Comparison of ENCODE assay signal across 8 cellular contexts in the genomic region with DNA sequence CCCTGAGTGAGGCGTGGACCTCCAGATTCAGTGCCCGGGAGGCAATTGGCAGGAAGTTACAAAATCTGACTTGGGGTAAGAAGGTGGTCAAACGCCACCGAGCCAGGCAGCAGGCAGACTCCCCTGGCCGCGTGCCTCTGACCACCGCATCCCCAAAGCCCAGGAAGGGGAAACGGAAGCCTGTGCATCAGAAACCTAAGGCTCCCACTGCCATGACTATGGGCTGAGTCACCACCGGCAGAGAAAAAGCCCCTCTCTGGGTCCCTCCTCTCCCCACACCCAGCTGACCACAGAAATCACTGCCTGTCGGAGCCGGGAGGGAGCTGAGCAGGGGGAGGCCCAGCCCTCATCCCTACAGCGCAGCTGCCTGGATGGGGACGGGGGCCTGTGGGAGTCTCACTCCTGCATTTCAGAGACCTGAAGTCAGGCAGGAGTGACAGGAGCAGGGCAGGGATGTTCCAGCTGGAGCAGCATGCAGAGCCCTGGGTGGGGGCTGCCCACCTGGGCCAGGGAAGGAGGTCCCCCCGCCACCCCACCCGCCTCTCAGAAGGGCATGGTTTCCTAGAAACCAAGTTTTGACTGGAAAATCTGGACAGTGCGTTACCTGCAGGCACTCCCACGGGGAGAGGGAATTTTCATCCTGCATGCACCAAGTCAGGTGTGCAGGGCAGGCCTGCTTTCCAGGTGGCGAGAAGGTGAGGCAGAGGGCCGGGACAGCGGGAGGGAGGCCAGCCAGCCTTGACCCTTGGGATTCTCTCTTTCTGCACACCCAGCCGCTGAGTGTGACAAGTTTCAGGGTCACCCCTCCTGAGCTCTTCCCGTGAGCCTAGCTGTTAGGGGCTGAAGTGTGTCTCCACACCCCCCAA.
DNase-seq lines count a peak whose midpoint lies in the region; ATAC-seq and TF ChIP-seq lines count a peak whose summit lies in the region.

No MANE protein-coding gene starts in this region.

- ATAC-seq in IMR-90 (ENCODE audit: low read depth) (peak; percentile 85), HG03460 (IDR thresholded peaks at IDR 0.05; ENCODE audit: unreplicated experiment) (no peak)

- TF ChIP-seq CTCF in IMR-90 (conservative IDR thresholded peaks at IDR 0.05; ENCODE audit: low read depth, low read length) (no peak), hepatocyte (IDR thresholded peaks at IDR 0.05; ENCODE audit: poor library complexity) (no peak)

- peak overlapping the region; percentile 8; the same call in 1 of the 2 replicates for H3K9ac ChIP-seq in IMR-90 (ENCODE audit: low read depth, low read length)

- H4K5ac ChIP-seq in IMR-90 (ENCODE audit: low read depth, low read length), result peak overlapping the region; percentile 12

- peak overlapping the region; percentile 16 for H3K27ac Mint-ChIP-seq in activated naive CD8-positive, alpha-beta T cell

- H2AFZ ChIP-seq in IMR-90 (replicated peaks; ENCODE audit: low read length, poor library complexity) (peak overlapping the region; percentile 40), hepatocyte (no peak overlapping the region)

- H3K4me2 ChIP-seq in IMR-90 (ENCODE audit: low read depth, low read length) (peak overlapping the region; percentile 7; the same call in 1 of the 2 replicates), hepatocyte (no peak overlapping the region)

- peaks cover 34 to 81% of the 10 kb centered on the region in 2 experiments for H3K79me1 ChIP-seq in IMR-90 (ENCODE audit: low read depth in 1 of 2, low read length in 2 of 2)

- no peak for TF ChIP-seq POLR2A in IMR-90 (IDR thresholded peaks at IDR 0.05; ENCODE audit: low read depth, low read length)

- H3K27me3 Mint-ChIP-seq in activated naive CD8-positive, alpha-beta T cell, result no peaks in the 10 kb centered on the region

- peak overlapping the region; percentile 90 for H3K27ac ChIP-seq in IMR-90 (ENCODE audit: insufficient read depth, low read length)
- H3K27ac ChIP-seq in hepatocyte, result peak overlapping the region; percentile 34

- H3K18ac ChIP-seq in IMR-90 (ENCODE audit: low read depth, low read length), result peak overlapping the region; percentile 47

- in situ Hi-C loops in IMR-90 (cut with MboI; ENCODE audit: low sequenced_read_pairs), result loop anchor here (5.0 kb wide), 1 partner anchor 53 kb away; no protein-coding TSS in a partner anchor

- peak overlapping the region; percentile 93 for H3K14ac ChIP-seq in IMR-90 (replicated peaks; ENCODE audit: low read depth, low read length)

- TF ChIP-seq RAD21 in IMR-90 (IDR thresholded peaks at IDR 0.05; ENCODE audit: low read length), result no peak

- POLR2A ChIA-PET in IMR-90 (lab: Charles Lee; ENCODE audit: unreplicated experiment), result no interaction called here

- H3K56ac ChIP-seq in IMR-90 (ENCODE audit: extremely low read depth, insufficient read depth, low read length), result peak overlapping the region; percentile 81

- H2BK20ac ChIP-seq in IMR-90 (ENCODE audit: low read depth, low read length), result peak overlapping the region; percentile 89

- CTCF ChIA-PET in IMR-90 (lab: Yijun Ruan, JAX), result no interaction called here

- peak overlapping the region; percentile 84 to 91 for H4K8ac ChIP-seq in IMR-90 (ENCODE audit: low read depth in 2 of 2, low read length in 2 of 2)

- H2BK5ac ChIP-seq in IMR-90 (ENCODE audit: low read depth, low read length, poor library complexity, severe bottlenecking), result peak overlapping the region; percentile 93

- peak overlapping the region; percentile 85 for H2AK9ac ChIP-seq in IMR-90 (replicated peaks; ENCODE audit: low read depth, low read length, poor library complexity)

- H3K4ac ChIP-seq in IMR-90 (ENCODE audit: low read depth, low read length), result peak overlapping the region; percentile 98

- H3K4me1 ChIP-seq in IMR-90 (ENCODE audit: control insufficient read depth, insufficient read depth, low read length) (peaks cover 41% of the 10 kb centered on the region), hepatocyte (ENCODE audit: insufficient read depth) (peaks cover 14% of the 10 kb centered on the region)

- H3K4me1 Mint-ChIP-seq in activated naive CD8-positive, alpha-beta T cell (ENCODE audit: low read depth), result no peaks in the 10 kb centered on the region

- peaks cover 6% of the 10 kb centered on the region for H3K9me3 ChIP-seq in IMR-90 (ENCODE audit: control insufficient read depth, insufficient read depth, low read length)
- H3K9me3 ChIP-seq in hepatocyte (ENCODE audit: low read depth), result peaks cover 3% of the 10 kb centered on the region

- peaks cover 71% of the 10 kb centered on the region for H3K36me3 ChIP-seq in IMR-90 (ENCODE audit: control insufficient read depth, insufficient read depth, low read length)
- peaks cover 2% of the 10 kb centered on the region for H3K36me3 ChIP-seq in hepatocyte (replicated peaks; ENCODE audit: insufficient read depth, low read depth)

- peaks cover 9% of the 10 kb centered on the region for H3K36me3 Mint-ChIP-seq in activated naive CD8-positive, alpha-beta T cell

- no peaks in the 10 kb centered on the region for H3K79me2 ChIP-seq in hepatocyte

- H4K20me1 ChIP-seq in IMR-90 (ENCODE audit: insufficient read depth, low read length), result peaks cover 3% of the 10 kb centered on the region
- no peaks in the 10 kb centered on the region for H4K20me1 ChIP-seq in hepatocyte (ENCODE audit: insufficient read depth, poor library complexity, severe bottlenecking)

- BruUV-seq in IMR-90 (replicated peaks; lab: Mats Ljungman, UMichigan), result no TSS peak

- peak overlapping the region; percentile 85; the same call in 2 of the 3 replicates for H2BK15ac ChIP-seq in IMR-90 (ENCODE audit: low read depth, low read length)

- peak overlapping the region; percentile 86 for H3K23ac ChIP-seq in IMR-90 (ENCODE audit: low read depth, low read length)

- peak overlapping the region; percentile 94 for H2AK5ac ChIP-seq in IMR-90 (ENCODE audit: low read depth, low read length)

- H3K27me3 ChIP-seq in IMR-90 (ENCODE audit: control insufficient read depth, insufficient read depth, low read length) (no peaks in the 10 kb centered on the region), hepatocyte (no peaks in the 10 kb centered on the region)

- intact Hi-C loops in IMR-90 (cut with micrococcal nuclease), result loop anchor here (2.0 kb wide), 2 partner anchors 43 to 59 kb away; no protein-coding TSS in a partner anchor

- H3K9me1 ChIP-seq in IMR-90 (ENCODE audit: insufficient read depth, low read length), result peaks cover 27% of the 10 kb centered on the region

- H3K4me3 ChIP-seq in IMR-90 (ENCODE audit: insufficient read depth, low read depth, low read length) (no peak overlapping the region), hepatocyte (no peak overlapping the region)

- peak overlapping the region; percentile 89 for H2BK120ac ChIP-seq in IMR-90 (ENCODE audit: low read depth, low read length)

- peak overlapping the region; percentile 89 for H4K91ac ChIP-seq in IMR-90 (ENCODE audit: insufficient read depth, low read depth, low read length)

- H3K4me3 Mint-ChIP-seq in activated naive CD8-positive, alpha-beta T cell, result no peak overlapping the region

- H3K9me2 ChIP-seq in hepatocyte (replicated peaks; ENCODE audit: insufficient read depth), result no peaks in the 10 kb centered on the region

- WGBS in IMR-90 (ENCODE audit: extremely low coverage in 2 of 2, insufficient read length in 1 of 2), 2 experiments, result 89% methylated on average over 3 of the region's 22 CpGs; no CpG with 5 or more reads in 1 of the 2 experiments
- 74% methylated on average over 22 of the region's 22 CpGs for WGBS in hepatocyte (ENCODE audit: low lambda C conversion rate, missing lambda C conversion rate)

- DNase-seq in AML-193 (lab: John Stamatoyannopoulos, UW) (peak; percentile 92), IMR-90 (peak; percentile 98), hepatocyte (ENCODE audit: low spot score) (peak; percentile 59), GOT3 (lab: John Stamatoyannopoulos, UW) (no peak)
- DNase-seq in stimulated activated CD8-positive, alpha-beta memory T cell treated with anti-CD3 and anti-CD28 coated beads, Interleukin-4, amount 100 ng/mL, for 24 hours (ENCODE audit: low read depth), result peak; percentile 28
- no peak for DNase-seq in central memory CD4-positive, alpha-beta T cell

- dilution Hi-C loops in IMR-90 (cut with HindIII; ENCODE audit: low sequenced_read_pairs, unreplicated experiment), result no loop called here

- H3K9me3 Mint-ChIP-seq in activated naive CD8-positive, alpha-beta T cell (ENCODE audit: low read depth), result no peaks in the 10 kb centered on the region

TF ChIP-seq in IMR-90, 13 proteins besides CTCF, POLR2A, EP300 and RAD21 (continues in another document):
- TF ChIP-seq NFE2L2 (IDR thresholded peaks at IDR 0.05; ENCODE audit: low read depth, low read length) (peak; percentile 11; the same call in 1 of the 2 replicates), FOS (IDR thresholded peaks at IDR 0.05; ENCODE audit: low read depth, low read length) (peak; percentile 95), CEBPB (IDR thresholded peaks at IDR 0.05; ENCODE audit: low read depth, low read length) (peak; percentile 2; the same call in 1 of the 2 replicates), MAZ (IDR thresholded peaks at IDR 0.05; ENCODE audit: borderline replicate concordance, low read depth, low read length) (peak; percentile 96), CHD1 (IDR thresholded peaks at IDR 0.05; ENCODE audit: low read depth, low read length) (no peak), SMC3 (IDR thresholded peaks at IDR 0.05; ENCODE audit: low read depth, low read length) (peak; percentile 19; the same call in 1 of the 2 replicates), RCOR1 (IDR thresholded peaks at IDR 0.05; ENCODE audit: insufficient replicate concordance, low read length) (peak; percentile 12), BHLHE40 (IDR thresholded peaks at IDR 0.05; ENCODE audit: low read depth, low read length) (peak; percentile 60), RFX5 (IDR thresholded peaks at IDR 0.05; ENCODE audit: low read depth, low read length) (no peak), MAFK (IDR thresholded peaks at IDR 0.05; ENCODE audit: low read depth, low read length) (no peak), MXI1 (IDR thresholded peaks at IDR 0.05; ENCODE audit: borderline replicate concordance, low read depth, low read length) (0 out of 2 replicates have a peak, but pooled peaks have one; percentile 51), ELK1 (IDR thresholded peaks at IDR 0.05; ENCODE audit: borderline replicate concordance, low read depth, low read length) (no peak)

Comparison
In these comparisons a context has a peak if more than half of its experiments do, and no peak if none do; other contexts are left out.
1. DNase-seq: peak in AML-193 (2 of 2), IMR-90 (single experiment), hepatocyte (single experiment) and stimulated activated CD8-positive, alpha-beta memory T cell treated with anti-CD3 and anti-CD28 coated beads, Interleukin-4, amount 100 ng/mL, for 24 hours (single experiment); none in central memory CD4-positive, alpha-beta T cell (single experiment) and GOT3 (single experiment).